In genomic region chr16:2479996-2480395, GRCh38 we compare ENCODE assay signal across 2 cellular contexts.
TF ChIP-seq lines count a peak whose summit lies in the region.

No MANE protein-coding gene starts in this region.

TF ChIP-seq in HEK293, 187 proteins besides CTCF, POLR2A, EP300 and RAD21:
- TF ChIP-seq ZNF121 (tag by site-specific recombination; IDR thresholded peaks at IDR 0.05): peak; percentile 79

TF ChIP-seq in K562, 482 proteins besides CTCF, POLR2A, EP300 and RAD21:
- peak; percentile 67 for TF ChIP-seq ZNF121 (CRISPR knock-in tag; conservative IDR thresholded peaks at IDR 0.05)
- TF ChIP-seq IRF9 (tag; IDR thresholded peaks at IDR 0.05): 0 out of 2 replicates have a peak, but pooled peaks have one; percentile 4
- peak; percentile 10; the same call in 1 of the 2 replicates for TF ChIP-seq ARID4B (CRISPR knock-in tag; IDR thresholded peaks at IDR 0.05)
